In the genomic region with DNA sequence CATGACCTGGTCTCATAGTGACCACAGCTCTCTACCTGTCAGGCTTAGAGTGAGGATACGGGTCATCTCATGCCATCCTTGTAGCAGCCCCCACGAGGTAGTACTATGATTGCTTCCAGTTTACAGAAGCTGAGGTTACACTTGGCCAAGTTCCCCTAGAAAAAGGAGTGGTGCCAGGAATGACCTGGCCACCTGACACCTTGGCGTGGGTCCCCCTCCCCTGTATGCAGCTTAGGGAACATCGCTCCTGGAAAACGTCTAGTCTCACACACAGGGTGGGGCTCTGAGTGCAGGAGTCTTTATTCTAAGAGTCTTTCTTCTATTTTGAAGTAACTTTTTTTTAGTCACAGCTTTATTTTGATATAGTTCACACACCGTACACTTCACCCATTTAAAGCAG, we compare ENCODE assay signal across 17 cellular contexts. TPM values are rescaled to one million over a fixed set of nuclear protein-coding genes. Genes with fewer than 3 reads are reported as not detected.
DNase-seq lines count a peak whose midpoint lies in the region; ATAC-seq, FAIRE-seq and TF ChIP-seq lines count a peak whose summit lies in the region.
"Had no signal": no experiment of that assay in that cellular context is flagged by ENCODE, and none has a peak within 500 bp of the region (broad histone marks: within the 10 kb centered on the region; RNA-seq: fewer than 3 reads in every experiment).

No MANE protein-coding gene starts in this region.

- no peak overlapping the region for H2BK120ac ChIP-seq in trophoblast cell (ENCODE audit: insufficient read depth, low read length, poor library complexity)

- H3K9me3 Mint-ChIP-seq in neural crest cell = no peaks in the 10 kb centered on the region
- H3K9me3 Mint-ChIP-seq: IgD-negative memory B cell had no signal

- H3K4me2 ChIP-seq in HepG2 (ENCODE audit: low read depth, low read length) = no peak overlapping the region
- H3K4me2 ChIP-seq in trophoblast cell (ENCODE audit: low read length) = no peak overlapping the region

- H3K79me2 ChIP-seq in HepG2 (ENCODE audit: insufficient read depth, low read length) = no peaks in the 10 kb centered on the region
- H3K79me2 ChIP-seq in trophoblast cell (ENCODE audit: control insufficient read depth, insufficient read depth, low read length, poor library complexity) = no peaks in the 10 kb centered on the region

- 17% methylated on average over 6 of the region's 6 CpGs for WGBS in HepG2 (ENCODE audit: low lambda C conversion rate)
- WGBS in right lobe of liver (ENCODE audit: insufficient coverage, low coverage, low lambda C conversion rate, missing lambda C conversion rate) = 56% methylated on average over 3 of the region's 6 CpGs
- no CpG with 5 or more reads among the region's 6 CpGs for WGBS in trophoblast cell (ENCODE audit: extremely low coverage, insufficient coverage, insufficient read length)

- H2AK5ac ChIP-seq in trophoblast cell (ENCODE audit: low read length) = no peak overlapping the region

- no peak for FAIRE-seq in HepG2 (lab: Jason Lieb, UNC)
- FAIRE-seq: A204.1 had no signal

- H2BK5ac ChIP-seq in trophoblast cell (ENCODE audit: low read depth, low read length, poor library complexity) = no peak overlapping the region

- TF ChIP-seq CTCF in HepG2 (CRISPR knock-in tag; IDR thresholded peaks at IDR 0.05) (no peak), right lobe of liver (IDR thresholded peaks at IDR 0.05) (no peak), Panc1 (IDR thresholded peaks at IDR 0.05) (no peak), neural crest cell (conservative IDR thresholded peaks at IDR 0.05) (no peak), upper lobe of right lung (IDR thresholded peaks at IDR 0.05) (no peak)

- H2AFZ ChIP-seq in HepG2 (ENCODE audit: low read length) (no peak overlapping the region), trophoblast cell (ENCODE audit: insufficient read depth, low read length, poor library complexity) (no peak overlapping the region)

- H3K79me1 ChIP-seq in trophoblast cell (ENCODE audit: low read length) = no peaks in the 10 kb centered on the region

- no peak overlapping the region for H4K91ac ChIP-seq in trophoblast cell (ENCODE audit: low read depth, low read length)

- H3K36me3 ChIP-seq in HepG2 (replicated peaks in 1 of 2; ENCODE audit: control insufficient read depth in 1 of 2, insufficient read depth in 2 of 2, low read length in 2 of 2) (no peaks in the 10 kb centered on the region), right lobe of liver (no peaks in the 10 kb centered on the region), Panc1 (ENCODE audit: control insufficient read depth, insufficient read depth, low read length) (no peaks in the 10 kb centered on the region), upper lobe of right lung (no peaks in the 10 kb centered on the region), trophoblast cell (ENCODE audit: control insufficient read depth in 1 of 2, insufficient read depth in 2 of 2, low read length in 2 of 2) (no peaks in the 10 kb centered on the region)
- H3K36me3 ChIP-seq: BE2C had no signal

- no peak overlapping the region for H2BK12ac ChIP-seq in trophoblast cell (ENCODE audit: low read length)

- H3K27ac Mint-ChIP-seq in neural crest cell (ENCODE audit: unreplicated experiment) = peak overlapping the region; percentile 50
- H3K27ac Mint-ChIP-seq: CD4-positive, CD25-positive, alpha-beta regulatory T cell; IgD-negative memory B cell had no signal

- CTCF ChIA-PET in HepG2 (lab: Yijun Ruan, JAX; ENCODE audit: low intra/inter-chr PET ratio, low total read pairs) (no interaction called here), Panc1 (lab: Charles Lee) (interaction anchor here (0.5 to 0.6 kb wide), 2 partner anchors 11 to 14 kb away, joined by 3 read pairs; a partner anchor contains a TSS)

- H3K27me3 ChIP-seq in HepG2 (ENCODE audit: control insufficient read depth in 1 of 2, insufficient read depth in 2 of 2, low read length in 2 of 2) (peaks cover 5 to 57% of the 10 kb centered on the region in 2 experiments), right lobe of liver (no peaks in the 10 kb centered on the region), Panc1 (ENCODE audit: control insufficient read depth, insufficient read depth, low read length) (no peaks in the 10 kb centered on the region), upper lobe of right lung (no peaks in the 10 kb centered on the region), trophoblast cell (ENCODE audit: insufficient read depth, low read length) (no peaks in the 10 kb centered on the region)
- H3K27me3 ChIP-seq: BE2C had no signal

- POLR2A ChIA-PET in HepG2 (lab: Yijun Ruan, JAX) (no interaction called here), Panc1 (lab: Charles Lee) (no interaction called here)

- BruUV-seq in HepG2 (replicated peaks; lab: Mats Ljungman, UMichigan) (no TSS peak), Panc1 (replicated peaks; lab: Mats Ljungman, UMichigan) (no TSS peak)

- no peak for TF ChIP-seq POLR2A in HepG2 (IDR thresholded peaks at IDR 0.05; ENCODE audit: insufficient read depth in 1 of 2, low read depth in 2 of 2, low read length in 2 of 2)
- TF ChIP-seq POLR2A in right lobe of liver (IDR thresholded peaks at IDR 0.05) = no peak

- no peaks in the 10 kb centered on the region for H3K4me1 ChIP-seq in HepG2 (ENCODE audit: insufficient read depth, low read length)
- H3K4me1 ChIP-seq in right lobe of liver = no peaks in the 10 kb centered on the region
- no peaks in the 10 kb centered on the region for H3K4me1 ChIP-seq in Panc1 (ENCODE audit: control insufficient read depth, insufficient read depth, low read length)
- no peaks in the 10 kb centered on the region for H3K4me1 ChIP-seq in upper lobe of right lung
- H3K4me1 ChIP-seq in trophoblast cell (ENCODE audit: control insufficient read depth in 1 of 2, insufficient read depth in 2 of 2, low read length in 2 of 2) = no peaks in the 10 kb centered on the region
- H3K4me1 ChIP-seq: BE2C had no signal

- H4K12ac ChIP-seq in trophoblast cell (ENCODE audit: low read depth, low read length) = no peak overlapping the region

- no peaks in the 10 kb centered on the region for H3K27me3 Mint-ChIP-seq in neural crest cell (ENCODE audit: low read depth)

- intact Hi-C loops in HepG2 (cut with micrococcal nuclease; ENCODE audit: unreplicated experiment) (no loop called here), right lobe of liver (cut with DNase I) (no loop called here), Panc1 (cut with micrococcal nuclease; ENCODE audit: unreplicated experiment) (no loop called here), upper lobe of right lung (cut with DNase I) (no loop called here)

- H3K23ac ChIP-seq in trophoblast cell (ENCODE audit: low read length) = no peak overlapping the region

- no peak overlapping the region for H3K14ac ChIP-seq in trophoblast cell (ENCODE audit: low read length)

- no peak for TF ChIP-seq EP300 in HepG2 (IDR thresholded peaks at IDR 0.05; ENCODE audit: low read depth in 2 of 2, low read length in 2 of 2)
- no peak for TF ChIP-seq EP300 in HepG2 (CRISPR knock-in tag; IDR thresholded peaks at IDR 0.05; ENCODE audit: borderline replicate concordance)

- in situ Hi-C loops in HepG2 (cut with HindIII; ENCODE audit: extremely low pct_ligation_motif_present, low pct_unique_long_range_greater_than_20kb) (no loop called here), Panc1 (cut with HindIII; ENCODE audit: low pct_unique_long_range_greater_than_20kb, low sequenced_read_pairs) (no loop called here)

- H3K4me3 ChIP-seq in HepG2 (replicated peaks in 1 of 3; ENCODE audit: insufficient read depth in 1 of 3, low read depth in 2 of 3, low read length in 3 of 3) = no peak overlapping the region
- H3K4me3 ChIP-seq in right lobe of liver = no peak overlapping the region
- no peak overlapping the region for H3K4me3 ChIP-seq in Panc1 (ENCODE audit: low read depth in 2 of 2, low read length in 2 of 2)
- no peak overlapping the region for H3K4me3 ChIP-seq in upper lobe of right lung
- no peak overlapping the region for H3K4me3 ChIP-seq in trophoblast cell (ENCODE audit: low read depth, low read length)

- H4K8ac ChIP-seq in trophoblast cell (ENCODE audit: low read depth, low read length) = no peak overlapping the region

- H3K27ac ChIP-seq in HepG2 (ENCODE audit: extremely low read length, insufficient read depth, low read length) = no peak overlapping the region
- no peak overlapping the region for H3K27ac ChIP-seq in right lobe of liver
- no peak overlapping the region for H3K27ac ChIP-seq in Panc1 (ENCODE audit: low read length)
- H3K27ac ChIP-seq in upper lobe of right lung = no peak overlapping the region
- H3K27ac ChIP-seq in trophoblast cell (ENCODE audit: low read depth, low read length) = no peak overlapping the region

- H3K4ac ChIP-seq in trophoblast cell (ENCODE audit: low read depth, low read length) = no peak overlapping the region

- H3K18ac ChIP-seq in trophoblast cell (ENCODE audit: low read length) = no peak overlapping the region

- H3K9me3 ChIP-seq in HepG2 (ENCODE audit: low read length) (no peaks in the 10 kb centered on the region), right lobe of liver (no peaks in the 10 kb centered on the region), Panc1 (ENCODE audit: control insufficient read depth, insufficient read depth, low read depth, low read length) (no peaks in the 10 kb centered on the region), upper lobe of right lung (no peaks in the 10 kb centered on the region), trophoblast cell (ENCODE audit: insufficient read depth, low read depth, low read length) (no peaks in the 10 kb centered on the region)
- H3K9me3 ChIP-seq: BE2C had no signal

- no peaks in the 10 kb centered on the region for H3K36me3 Mint-ChIP-seq in neural crest cell (ENCODE audit: low read depth)
- H3K36me3 Mint-ChIP-seq: CD4-positive, CD25-positive, alpha-beta regulatory T cell; IgD-negative memory B cell had no signal

- H3K9ac ChIP-seq in HepG2 (ENCODE audit: insufficient read depth, low read depth, low read length) = no peak overlapping the region
- H3K9ac ChIP-seq in trophoblast cell (ENCODE audit: low read length) = no peak overlapping the region

- ATAC-seq in HepG2 (peak; percentile 32), right lobe of liver (no peak), Panc1 (0 out of 2 replicates have a peak, but pooled peaks have one; percentile 13), upper lobe of right lung (peak; percentile 23)

- H4K20me1 ChIP-seq in HepG2 (ENCODE audit: insufficient read depth, low read length) = no peaks in the 10 kb centered on the region

- no peak overlapping the region for H3K4me3 Mint-ChIP-seq in neural crest cell
- H3K4me3 Mint-ChIP-seq: CD4-positive, CD25-positive, alpha-beta regulatory T cell; IgD-negative memory B cell had no signal

- H3K4me1 Mint-ChIP-seq in neural crest cell = no peaks in the 10 kb centered on the region

- no peak for DNase-seq in HepG2 (ENCODE audit: low spot score)
- DNase-seq in right lobe of liver = no peak
- DNase-seq in Panc1 (ENCODE audit: low read depth, low spot score) = no peak
- no peak for DNase-seq in neural crest cell (ENCODE audit: low read depth, low spot score)
- no peak for DNase-seq in upper lobe of right lung
- DNase-seq in NCI-H146 treated with DMSO at 0.1 percent for 48 hours (lab: John Stamatoyannopoulos, UW; ENCODE audit: unreplicated experiment) = no peak
- DNase-seq in trophoblast cell = no peak
- DNase-seq in NCI-H1105 treated with DMSO at 0.1 percent for 48 hours (lab: John Stamatoyannopoulos, UW) = no peak
- DNase-seq: BE2C; CD4-positive, CD25-positive, alpha-beta regulatory T cell; DMS 273 treated with DMSO at 0.1 percent for 48 hours had no signal

- TF ChIP-seq RAD21 in HepG2 (CRISPR knock-in tag; IDR thresholded peaks at IDR 0.05) = no peak

RNA-seq across cellular contexts. Expression of a gene that starts 14.8 kb away (rescaled TPM):
- total RNA-seq in HepG2 (2016; rRNA removed; fragmentation: Illumina TruSeq; extraction: Trizol) (0.11 TPM in 1 of 2 replicates, not detected in the other), right lobe of liver (not detected), Panc1 (2021; ENCODE audit: unreplicated experiment) (1.1 TPM), neural crest cell (12.7 and 16.5 TPM in 2 replicates), upper lobe of right lung (not detected)
- not detected in 2 replicates for total RNA-seq in HepG2 (2016; cell fraction: cytosol; rRNA removed; fragmentation: Illumina TruSeq; extraction: Trizol; ENCODE audit: low read depth)
- 0.15 TPM in 1 of 2 replicates, not detected in the other for total RNA-seq in HepG2 (2016; cell fraction: insoluble cytoplasmic fraction; rRNA removed; fragmentation: Illumina TruSeq; extraction: Trizol)
- not detected in 2 replicates for total RNA-seq in HepG2 (2016; cell fraction: membrane; rRNA removed; fragmentation: Illumina TruSeq; extraction: Trizol)
- not detected in 2 replicates for total RNA-seq in HepG2 (2016; cell fraction: nucleus; rRNA removed; fragmentation: Illumina TruSeq; extraction: Trizol)
- polyA plus RNA-seq in HepG2 (2011; rRNA removed) = not detected in 2 replicates
- polyA plus RNA-seq in HepG2 (2011; cell fraction: cytosol; rRNA removed) = 0.17 TPM in 1 of 2 replicates, not detected in the other
- not detected in 2 replicates for polyA plus RNA-seq in HepG2 (2011; cell fraction: nucleus; rRNA removed)
- 0.17 TPM in 1 of 2 replicates, not detected in the other for polyA plus RNA-seq in HepG2 (2012)
- not detected in 2 replicates for polyA plus RNA-seq in HepG2 (2016; cell fraction: cytosol; fragmentation: Illumina TruSeq; extraction: Trizol; ENCODE audit: low read depth)
- polyA plus RNA-seq in HepG2 (2016; cell fraction: insoluble cytoplasmic fraction; fragmentation: Illumina TruSeq; extraction: Trizol; ENCODE audit: low read depth) = not detected in 2 replicates
- polyA plus RNA-seq in HepG2 (2016; cell fraction: membrane; fragmentation: Illumina TruSeq; extraction: Trizol; ENCODE audit: low read depth) = not detected in 2 replicates
- polyA plus RNA-seq in HepG2 (2016; cell fraction: nucleus; fragmentation: Illumina TruSeq; extraction: Trizol; ENCODE audit: insufficient read depth, low read depth) = not detected in 2 replicates
- polyA minus RNA-seq in HepG2 (2011; rRNA and poly(A)+ RNA removed; ENCODE audit: low replicate concordance) = 0.14 TPM in 1 of 2 replicates, not detected in the other
- polyA minus RNA-seq in HepG2 (2011; cell fraction: cytosol; rRNA and poly(A)+ RNA removed) = not detected in 2 replicates
- polyA minus RNA-seq in HepG2 (2011; cell fraction: nucleus; rRNA and poly(A)+ RNA removed) = not detected in 2 replicates
- polyA plus RNA-seq in Panc1 (2012; ENCODE audit: insufficient read length) = 1.3 TPM
- polyA plus RNA-seq in trophoblast cell (2013) = 0.94 and 1.3 TPM in 2 replicates
- total RNA-seq: CD4-positive, CD25-positive, alpha-beta regulatory T cell; Daoy; H4; HT-29 had no signal
- polyA plus RNA-seq: AG04450; CD4-positive, CD25-positive, alpha-beta regulatory T cell; IgD-negative memory B cell had no signal

RNA-seq across cellular contexts. Expression of a gene that starts 50.1 kb away (rescaled TPM):
- 20.3 and 23.9 TPM in 2 replicates for total RNA-seq in HepG2 (2016; rRNA removed; fragmentation: Illumina TruSeq; extraction: Trizol)
- total RNA-seq in HepG2 (2016; cell fraction: cytosol; rRNA removed; fragmentation: Illumina TruSeq; extraction: Trizol; ENCODE audit: low read depth) = 27.2 and 32.6 TPM in 2 replicates
- total RNA-seq in HepG2 (2016; cell fraction: insoluble cytoplasmic fraction; rRNA removed; fragmentation: Illumina TruSeq; extraction: Trizol) = 16.0 and 21.5 TPM in 2 replicates
- 10.1 and 13.9 TPM in 2 replicates for total RNA-seq in HepG2 (2016; cell fraction: membrane; rRNA removed; fragmentation: Illumina TruSeq; extraction: Trizol)
- total RNA-seq in HepG2 (2016; cell fraction: nucleus; rRNA removed; fragmentation: Illumina TruSeq; extraction: Trizol) = 38.8 and 40.6 TPM in 2 replicates
- polyA plus RNA-seq in HepG2 (2011; rRNA removed) = 7.0 and 9.6 TPM in 2 replicates
- polyA plus RNA-seq in HepG2 (2011; cell fraction: cytosol; rRNA removed) = 5.5 and 7.5 TPM in 2 replicates
- 45.1 and 57.6 TPM in 2 replicates for polyA plus RNA-seq in HepG2 (2011; cell fraction: nucleus; rRNA removed)
- polyA plus RNA-seq in HepG2 (2012) = 10.7 and 11.8 TPM in 2 replicates
- 3.1 and 3.3 TPM in 2 replicates for polyA plus RNA-seq in HepG2 (2016; cell fraction: cytosol; fragmentation: Illumina TruSeq; extraction: Trizol; ENCODE audit: low read depth)
- polyA plus RNA-seq in HepG2 (2016; cell fraction: insoluble cytoplasmic fraction; fragmentation: Illumina TruSeq; extraction: Trizol; ENCODE audit: low read depth) = 14.0 and 14.3 TPM in 2 replicates
- 4.9 and 5.5 TPM in 2 replicates for polyA plus RNA-seq in HepG2 (2016; cell fraction: membrane; fragmentation: Illumina TruSeq; extraction: Trizol; ENCODE audit: low read depth)
- polyA plus RNA-seq in HepG2 (2016; cell fraction: nucleus; fragmentation: Illumina TruSeq; extraction: Trizol; ENCODE audit: insufficient read depth, low read depth) = 35.3 and 36.0 TPM in 2 replicates
- polyA minus RNA-seq in HepG2 (2011; rRNA and poly(A)+ RNA removed; ENCODE audit: low replicate concordance) = 12.0 and 17.6 TPM in 2 replicates
- 5.4 and 5.9 TPM in 2 replicates for polyA minus RNA-seq in HepG2 (2011; cell fraction: cytosol; rRNA and poly(A)+ RNA removed)
- polyA minus RNA-seq in HepG2 (2011; cell fraction: nucleus; rRNA and poly(A)+ RNA removed) = 53.8 and 56.6 TPM in 2 replicates
- total RNA-seq in right lobe of liver = 10 to 100 TPM in 5 of 6 experiments, 1 to 10 TPM in 1; 8.1 to 22.3 (median 16.7) TPM
- total RNA-seq in Panc1 (2021; ENCODE audit: unreplicated experiment) = 28.1 TPM
- 20.6 TPM for polyA plus RNA-seq in Panc1 (2012; ENCODE audit: insufficient read length)
- 47.2 and 51.9 TPM in 2 replicates for total RNA-seq in neural crest cell
- 35.8 TPM for total RNA-seq in upper lobe of right lung
- polyA plus RNA-seq in trophoblast cell (2013) = 9.9 TPM in 2 replicates

Comparison
In these comparisons a context has a peak if more than half of its experiments do, and no peak if none do; other contexts are left out.
1. ATAC-seq: peak in HepG2 (single experiment), Panc1 (single experiment) and upper lobe of right lung (single experiment); none in right lobe of liver (0 of 4).